In the genomic region with DNA sequence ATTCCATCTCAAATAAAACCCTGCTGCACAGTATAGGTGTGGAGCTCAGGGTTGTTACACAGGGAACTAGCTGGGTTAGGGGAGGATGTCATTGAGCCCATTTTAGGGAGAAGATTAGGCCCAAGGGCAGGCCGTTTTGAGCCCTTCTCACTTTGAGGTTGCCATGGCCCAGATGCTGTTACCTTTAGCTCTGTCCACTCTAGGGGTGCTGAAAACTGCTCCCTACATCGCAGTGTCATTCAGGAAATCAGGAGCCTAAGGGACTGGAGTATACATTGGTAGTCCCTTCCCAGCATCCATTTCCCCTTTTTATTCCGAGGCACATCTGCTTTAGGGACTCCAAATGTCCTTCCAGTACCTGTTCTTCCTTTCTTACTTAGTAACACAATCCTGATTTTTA, we compare ENCODE assay signal across 28 cellular contexts.
DNase-seq lines count a peak whose midpoint lies in the region; ATAC-seq and TF ChIP-seq lines count a peak whose summit lies in the region.
"Had no signal": no experiment of that assay in that cellular context is flagged by ENCODE, and none has a peak within 500 bp of the region (broad histone marks: within the 10 kb centered on the region; RNA-seq: fewer than 3 reads in every experiment).

No MANE protein-coding gene starts in this region.

- TF ChIP-seq RAD21 in liver (IDR thresholded peaks at IDR 0.05): no peak

- intact Hi-C loops in PC-3 (cut with micrococcal nuclease): no loop called here

- no peaks in the 10 kb centered on the region for H3K9me2 ChIP-seq in PC-3 (replicated peaks; ENCODE audit: low read length)

- peaks cover 0 to 80% (median 44%) of the 10 kb centered on the region in 9 donors for H3K9me3 Mint-ChIP-seq in naive thymus-derived CD8-positive, alpha-beta T cell

- no peaks in the 10 kb centered on the region for H4K20me1 ChIP-seq in PC-3 (ENCODE audit: low read length)

- no peaks in the 10 kb centered on the region for H3K79me2 ChIP-seq in PC-3 (ENCODE audit: low read length)

- H3K27ac ChIP-seq in PC-3 (ENCODE audit: low read length): no peak overlapping the region
- H3K27ac ChIP-seq in liver (ENCODE audit: low read depth in 1 of 2, low read length in 2 of 2): no peak overlapping the region
- H3K27ac ChIP-seq: body of pancreas, colonic mucosa, PC-9, prostate gland, SJSA1, WERI-Rb-1 had no signal

- peak; percentile 25 for DNase-seq in ELF-1 (ENCODE audit: low read depth, low spot score)
- peak; percentile 11 for DNase-seq in PC-3
- peak; percentile 2 for DNase-seq in epithelial cell of esophagus (ENCODE audit: low read depth)
- no peak for DNase-seq in NCI-H2227 treated with DMSO at 0.1 percent for 48 hours (lab: John Stamatoyannopoulos, UW)
- DNase-seq in NOMO-1 treated with dmso at 0.1 percent for 144 hours (lab: John Stamatoyannopoulos, UW; ENCODE audit: unreplicated experiment): no peak
- DNase-seq in naive thymus-derived CD8-positive, alpha-beta T cell: no peak
- DNase-seq in DMS153 treated with DMSO at 0.1 percent for 48 hours (lab: John Stamatoyannopoulos, UW; ENCODE audit: unreplicated experiment): no peak
- DNase-seq: activated CD8-positive, alpha-beta memory T cell treated with anti-CD3 and anti-CD28 coated beads, Interleukin-2, amount 50 U/mL, for 4 hours; body of pancreas; CD4-positive, alpha-beta T cell; colonic mucosa; GDM1; glutamatergic neuron; NCI-H1092; NCI-H2029 treated with DMSO at 0.1 percent for 48 hours; NCI-H446 treated with DMSO at 0.1 percent for 48 hours; PC-9; stimulated activated CD4-positive, alpha-beta T cell treated with anti-CD3 and anti-CD28 coated beads, Interleukin-4, amount 100 ng/mL, for 24 hours; stimulated activated naive CD4-positive, alpha-beta T cell treated with Interleukin-2 at 50 U/mL for 16 hours; T-helper 2 cell; WERI-Rb-1 had no signal

- BruUV-seq in PC-3 (replicated peaks; lab: Mats Ljungman, UMichigan): no TSS peak

- 41% methylated on average over 3 of the region's 3 CpGs for WGBS in liver

- H3K27me3 Mint-ChIP-seq in naive thymus-derived CD8-positive, alpha-beta T cell: peaks cover 0 to 20% (median 2%) of the 10 kb centered on the region in 5 donors

- no peak for ATAC-seq in PC-3
- ATAC-seq in naive thymus-derived CD8-positive, alpha-beta T cell: no peak
- ATAC-seq: body of pancreas, mucosa of descending colon had no signal

- H3K27ac Mint-ChIP-seq in naive thymus-derived CD8-positive, alpha-beta T cell: no peak overlapping the region
- H3K27ac Mint-ChIP-seq: activated T-helper 2 cell treated with anti-CD3 and anti-CD28 coated beads, Interferon-gamma antibody, Interleukin-2, Interleukin-4, amounts not matched to agents 10 μg/mL and 5 μg/mL and 100 μg/mL, durations not matched to agents 14 hours and 24 hours and 36 hours; CD4-positive, alpha-beta T cell had no signal

- CTCF ChIA-PET in PC-3 (lab: Charles Lee): no interaction called here

- peaks cover 7% of the 10 kb centered on the region; the same call in 1 of the 2 replicates for H3K27me3 ChIP-seq in PC-3 (ENCODE audit: low read length)
- H3K27me3 ChIP-seq in liver (ENCODE audit: control insufficient read depth in 4 of 4, insufficient read depth in 4 of 4, low read length in 3 of 4): no peaks in the 10 kb centered on the region
- H3K27me3 ChIP-seq: body of pancreas, colonic mucosa, SJSA1 had no signal

- no peaks in the 10 kb centered on the region for H3K4me1 Mint-ChIP-seq in naive thymus-derived CD8-positive, alpha-beta T cell
- H3K4me1 Mint-ChIP-seq: neural crest cell had no signal

- H3K36me3 Mint-ChIP-seq in naive thymus-derived CD8-positive, alpha-beta T cell: peaks cover 0 to 24% (median 1%) of the 10 kb centered on the region in 3 donors

- POLR2A ChIA-PET in PC-3 (lab: Charles Lee; ENCODE audit: unreplicated experiment): no interaction called here
- POLR2A ChIA-PET in naive thymus-derived CD8-positive, alpha-beta T cell (lab: Charles Lee): no interaction called here

- no peak overlapping the region for H3K9ac ChIP-seq in PC-3 (ENCODE audit: low read length)
- H3K9ac ChIP-seq in liver (ENCODE audit: low read depth in 1 of 2, low read length in 2 of 2): no peak overlapping the region

- no peak for TF ChIP-seq CTCF in PC-3 (conservative IDR thresholded peaks at IDR 0.05; ENCODE audit: low read depth, low read length)
- no peak for TF ChIP-seq CTCF in epithelial cell of esophagus (IDR thresholded peaks at IDR 0.05; ENCODE audit: insufficient read depth, low read depth, low read length, missing control alignments)
- no peak for TF ChIP-seq CTCF in liver (IDR thresholded peaks at IDR 0.05; ENCODE audit: low read depth, low read length, missing input control)

- H3K36me3 ChIP-seq in PC-3 (ENCODE audit: low read depth, low read length) (no peaks in the 10 kb centered on the region), liver (ENCODE audit: control insufficient read depth in 4 of 4, insufficient read depth in 3 of 4, low read depth in 1 of 4, low read length in 3 of 4) (no peaks in the 10 kb centered on the region)
- H3K36me3 ChIP-seq: colonic mucosa, prostate gland, SJSA1, WERI-Rb-1 had no signal

- no peak overlapping the region for H2AFZ ChIP-seq in PC-3 (ENCODE audit: low read length)
- H2AFZ ChIP-seq: PC-9 had no signal

- no peaks in the 10 kb centered on the region for H3F3A ChIP-seq in PC-3 (ENCODE audit: low read length, unreplicated experiment)

- H3K4me3 ChIP-seq in PC-3 (ENCODE audit: low read length): no peak overlapping the region
- no peak overlapping the region for H3K4me3 ChIP-seq in epithelial cell of esophagus (ENCODE audit: low read length)
- H3K4me3 ChIP-seq in liver (ENCODE audit: low read depth in 1 of 3, low read length in 3 of 3): no peak overlapping the region
- H3K4me3 ChIP-seq: body of pancreas, colonic mucosa, mucosa of descending colon, PC-9, prostate gland, SJSA1, smooth muscle cell had no signal

- no peak overlapping the region for H3K4me2 ChIP-seq in PC-3 (ENCODE audit: low read length)
- H3K4me2 ChIP-seq: PC-9, smooth muscle cell had no signal

- H3K4me1 ChIP-seq in PC-3 (ENCODE audit: insufficient read depth, low read length) (no peaks in the 10 kb centered on the region), liver (ENCODE audit: control insufficient read depth in 4 of 4, insufficient read depth in 4 of 4, low read length in 3 of 4) (no peaks in the 10 kb centered on the region)
- H3K4me1 ChIP-seq: body of pancreas, colonic mucosa, prostate gland, SJSA1 had no signal

- H3K9me3 ChIP-seq in PC-3 (ENCODE audit: low read length) (0 out of 2 replicates have a peak, but pooled peaks cover 8% of the 10 kb centered on the region), liver (ENCODE audit: control insufficient read depth in 4 of 4, low read length in 3 of 4) (peaks cover 4 to 14% (median 10%) of the 10 kb centered on the region in 4 donors)
- H3K9me3 ChIP-seq: body of pancreas, colonic mucosa, prostate gland, SJSA1 had no signal

- no peak overlapping the region for H3K4me3 Mint-ChIP-seq in naive thymus-derived CD8-positive, alpha-beta T cell
- H3K4me3 Mint-ChIP-seq: CD4-positive, alpha-beta T cell; neural crest cell had no signal

TF ChIP-seq in liver, 16 proteins besides CTCF, POLR2A, EP300 and RAD21:
- no peak for TF ChIP-seq FOXA2 (IDR thresholded peaks at IDR 0.05)
- TF ChIP-seq, protein P1, sequence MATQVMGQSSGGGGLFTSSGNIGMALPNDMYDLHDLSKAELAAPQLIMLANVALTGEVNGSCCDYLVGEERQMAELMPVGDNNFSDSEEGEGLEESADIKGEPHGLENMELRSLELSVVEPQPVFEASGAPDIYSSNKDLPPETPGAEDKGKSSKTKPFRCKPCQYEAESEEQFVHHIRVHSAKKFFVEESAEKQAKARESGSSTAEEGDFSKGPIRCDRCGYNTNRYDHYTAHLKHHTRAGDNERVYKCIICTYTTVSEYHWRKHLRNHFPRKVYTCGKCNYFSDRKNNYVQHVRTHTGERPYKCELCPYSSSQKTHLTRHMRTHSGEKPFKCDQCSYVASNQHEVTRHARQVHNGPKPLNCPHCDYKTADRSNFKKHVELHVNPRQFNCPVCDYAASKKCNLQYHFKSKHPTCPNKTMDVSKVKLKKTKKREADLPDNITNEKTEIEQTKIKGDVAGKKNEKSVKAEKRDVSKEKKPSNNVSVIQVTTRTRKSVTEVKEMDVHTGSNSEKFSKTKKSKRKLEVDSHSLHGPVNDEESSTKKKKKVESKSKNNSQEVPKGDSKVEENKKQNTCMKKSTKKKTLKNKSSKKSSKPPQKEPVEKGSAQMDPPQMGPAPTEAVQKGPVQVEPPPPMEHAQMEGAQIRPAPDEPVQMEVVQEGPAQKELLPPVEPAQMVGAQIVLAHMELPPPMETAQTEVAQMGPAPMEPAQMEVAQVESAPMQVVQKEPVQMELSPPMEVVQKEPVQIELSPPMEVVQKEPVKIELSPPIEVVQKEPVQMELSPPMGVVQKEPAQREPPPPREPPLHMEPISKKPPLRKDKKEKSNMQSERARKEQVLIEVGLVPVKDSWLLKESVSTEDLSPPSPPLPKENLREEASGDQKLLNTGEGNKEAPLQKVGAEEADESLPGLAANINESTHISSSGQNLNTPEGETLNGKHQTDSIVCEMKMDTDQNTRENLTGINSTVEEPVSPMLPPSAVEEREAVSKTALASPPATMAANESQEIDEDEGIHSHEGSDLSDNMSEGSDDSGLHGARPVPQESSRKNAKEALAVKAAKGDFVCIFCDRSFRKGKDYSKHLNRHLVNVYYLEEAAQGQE (IDR thresholded peaks at IDR 0.05): peak; percentile 97

Comparison
In these comparisons a context has a peak if more than half of its experiments do, and no peak if none do; other contexts are left out.
1. DNase-seq: peak in ELF-1 (single experiment), PC-3 (single experiment) and epithelial cell of esophagus (single experiment); none in NCI-H2227 treated with DMSO at 0.1 percent for 48 hours (single experiment), NOMO-1 treated with dmso at 0.1 percent for 144 hours (single experiment), naive thymus-derived CD8-positive, alpha-beta T cell (0 of 10) and DMS153 treated with DMSO at 0.1 percent for 48 hours (single experiment).